In the genomic region with DNA sequence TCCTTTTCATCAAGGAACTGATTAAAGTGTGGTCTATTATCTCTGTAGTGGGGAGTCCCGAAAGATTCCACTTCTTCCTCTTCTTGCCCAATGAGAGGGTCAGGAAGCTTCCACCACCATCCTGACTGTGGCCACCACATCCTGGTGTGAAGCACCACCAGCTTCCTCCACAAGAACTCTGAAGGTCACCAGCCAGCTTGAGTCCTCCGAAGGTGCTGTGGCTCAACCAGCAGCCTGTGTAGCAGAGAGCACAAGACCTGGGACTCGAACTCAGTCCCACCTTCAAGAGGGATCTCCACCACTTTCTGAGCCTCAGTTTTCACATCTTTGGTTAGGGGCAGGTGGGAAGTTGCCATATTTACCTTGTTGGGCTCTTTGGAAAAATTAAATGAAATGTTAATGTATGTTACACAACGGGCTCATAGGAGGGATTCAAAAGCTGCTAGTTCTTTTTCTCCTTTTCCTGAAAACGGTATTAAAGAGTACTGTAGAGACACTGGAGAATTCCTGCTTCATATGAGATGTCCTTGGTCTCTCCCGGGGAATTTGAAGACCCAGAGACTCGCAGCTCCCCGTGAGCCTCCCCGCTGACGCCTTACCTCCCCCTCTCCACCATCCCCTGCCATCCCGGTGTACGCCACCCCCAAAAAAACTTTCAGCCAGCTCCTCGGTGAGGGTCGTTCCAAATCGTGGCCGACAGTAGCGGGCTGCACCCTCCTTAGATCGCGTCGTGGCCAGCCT, we compare ENCODE assay signal across 13 cellular contexts. TPM values are rescaled to one million over a fixed set of nuclear protein-coding genes. Genes with fewer than 3 reads are reported as not detected.
DNase-seq lines count a peak whose midpoint lies in the region; ATAC-seq and TF ChIP-seq lines count a peak whose summit lies in the region.
"Had no signal": no experiment of that assay in that cellular context is flagged by ENCODE, and none has a peak within 500 bp of the region (broad histone marks: within the 10 kb centered on the region; RNA-seq: fewer than 3 reads in every experiment).

No MANE protein-coding gene starts in this region.

- peaks cover 81% of the 10 kb centered on the region for H3K27me3 Mint-ChIP-seq in activated T-cell treated with anti-CD3 and anti-CD28 coated beads, Interleukin-2, amount 50 U/mL, for 24 hours
- H3K27me3 Mint-ChIP-seq in activated CD8-positive, alpha-beta T cell treated with anti-CD3 and anti-CD28 coated beads for 36 hours = peaks cover 55% of the 10 kb centered on the region

- DNase-seq in activated T-cell treated with anti-CD3 and anti-CD28 coated beads, Interleukin-2, amount 50 U/mL, for 24 hours = no peak
- DNase-seq in activated T-cell treated with anti-CD3 and anti-CD28 coated beads, Interleukin-2, amount 50 U/mL, for 1 hour = no peak
- DNase-seq in activated CD8-positive, alpha-beta T cell treated with anti-CD3 and anti-CD28 coated beads for 36 hours = no peak
- no peak for DNase-seq in iPS DF 6.9 (ENCODE audit: low read depth, low spot score)
- no peak for DNase-seq in smooth muscle cell (lab: John Stamatoyannopoulos, UW; ENCODE audit: unreplicated experiment)
- no peak for DNase-seq in ovary
- DNase-seq in GM03348 (ENCODE audit: low spot score) = no peak
- DNase-seq: activated CD8-positive, alpha-beta memory T cell treated with anti-CD3 and anti-CD28 coated beads, Interleukin-2, amount 50 U/mL, for 48 hours; foreskin melanocyte; NCI-H187 treated with DMSO at 0.1 percent for 48 hours had no signal

- no peaks in the 10 kb centered on the region for H3K79me2 ChIP-seq in smooth muscle cell (ENCODE audit: low read depth)

- no peaks in the 10 kb centered on the region for H3K36me3 ChIP-seq in iPS DF 6.9 (ENCODE audit: control insufficient read depth, insufficient read depth, low read length)
- H3K36me3 ChIP-seq in smooth muscle cell (ENCODE audit: low read depth) = no peaks in the 10 kb centered on the region
- no peaks in the 10 kb centered on the region for H3K36me3 ChIP-seq in ovary

- H3K27ac Mint-ChIP-seq in activated T-cell treated with anti-CD3 and anti-CD28 coated beads, Interleukin-2, amount 50 U/mL, for 24 hours = no peak overlapping the region
- H3K27ac Mint-ChIP-seq in activated CD8-positive, alpha-beta T cell treated with anti-CD3 and anti-CD28 coated beads for 36 hours = no peak overlapping the region
- H3K27ac Mint-ChIP-seq: IgD-negative memory B cell had no signal

- H3F3A ChIP-seq in smooth muscle cell (ENCODE audit: low read depth) = no peaks in the 10 kb centered on the region

- H3K4me1 ChIP-seq in iPS DF 6.9 (ENCODE audit: control insufficient read depth, insufficient read depth, low read length) = peaks cover 2% of the 10 kb centered on the region; the same call in 1 of the 2 replicates
- H3K4me1 ChIP-seq in smooth muscle cell (ENCODE audit: low read depth) = no peaks in the 10 kb centered on the region
- H3K4me1 ChIP-seq in ovary (ENCODE audit: insufficient read depth) = no peaks in the 10 kb centered on the region

- H3K27ac ChIP-seq in iPS DF 6.9 (ENCODE audit: low read length) (no peak overlapping the region), smooth muscle cell (ENCODE audit: low read depth) (no peak overlapping the region), ovary (no peak overlapping the region)

- H3K9me3 Mint-ChIP-seq in activated T-cell treated with anti-CD3 and anti-CD28 coated beads, Interleukin-2, amount 50 U/mL, for 24 hours = no peaks in the 10 kb centered on the region
- no peaks in the 10 kb centered on the region for H3K9me3 Mint-ChIP-seq in activated CD8-positive, alpha-beta T cell treated with anti-CD3 and anti-CD28 coated beads for 36 hours
- H3K9me3 Mint-ChIP-seq: IgD-negative memory B cell had no signal

- H3K4me1 Mint-ChIP-seq in activated T-cell treated with anti-CD3 and anti-CD28 coated beads, Interleukin-2, amount 50 U/mL, for 24 hours (ENCODE audit: low read depth) = peaks cover 10% of the 10 kb centered on the region
- H3K4me1 Mint-ChIP-seq in activated CD8-positive, alpha-beta T cell treated with anti-CD3 and anti-CD28 coated beads for 36 hours (ENCODE audit: low read depth) = peaks cover 6% of the 10 kb centered on the region

- POLR2A ChIA-PET in activated CD8-positive, alpha-beta T cell treated with anti-CD3 and anti-CD28 coated beads for 36 hours (lab: Charles Lee) = no interaction called here

- H3K4me3 ChIP-seq in iPS DF 6.9 (ENCODE audit: low read length) (peak overlapping the region; percentile 20; the same call in 1 of the 2 replicates), smooth muscle cell (peak overlapping the region; percentile 47), ovary (no peak overlapping the region)

- peak overlapping the region; percentile 88 for H3K4me2 ChIP-seq in smooth muscle cell

- no peak for TF ChIP-seq POLR2A in ovary (IDR thresholded peaks at IDR 0.05)

- no peak overlapping the region for H3K9ac ChIP-seq in smooth muscle cell (ENCODE audit: low read depth)

- intact Hi-C loops in activated CD8-positive, alpha-beta T cell treated with anti-CD3 and anti-CD28 coated beads for 36 hours (cut with micrococcal nuclease) = no loop called here
- intact Hi-C loops in ovary (cut with DNase I) = no loop called here

- no peak for TF ChIP-seq EP300 in ovary (IDR thresholded peaks at IDR 0.05)

- no peak for TF ChIP-seq CTCF in activated CD8-positive, alpha-beta T cell treated with anti-CD3 and anti-CD28 coated beads for 36 hours (IDR thresholded peaks at IDR 0.05)
- TF ChIP-seq CTCF in smooth muscle cell (IDR thresholded peaks at IDR 0.05; ENCODE audit: borderline replicate concordance, insufficient read depth, poor library complexity, severe bottlenecking) = no peak
- TF ChIP-seq CTCF in ovary (IDR thresholded peaks at IDR 0.05) = no peak

- no peaks in the 10 kb centered on the region for H3K9me3 ChIP-seq in iPS DF 6.9 (ENCODE audit: control insufficient read depth, insufficient read depth, low read length)
- H3K9me3 ChIP-seq in smooth muscle cell (replicated peaks; ENCODE audit: low read depth) = no peaks in the 10 kb centered on the region
- no peaks in the 10 kb centered on the region for H3K9me3 ChIP-seq in ovary

- H3K4me3 Mint-ChIP-seq in activated T-cell treated with anti-CD3 and anti-CD28 coated beads, Interleukin-2, amount 50 U/mL, for 24 hours = peak overlapping the region; percentile 64
- peak overlapping the region; percentile 53 for H3K4me3 Mint-ChIP-seq in activated CD8-positive, alpha-beta T cell treated with anti-CD3 and anti-CD28 coated beads for 36 hours

- CTCF ChIA-PET in activated CD8-positive, alpha-beta T cell treated with anti-CD3 and anti-CD28 coated beads for 36 hours (lab: Charles Lee) = no interaction called here

- no CpG with 5 or more reads among the region's 20 CpGs for WGBS in iPS DF 6.9 (ENCODE audit: insufficient coverage, insufficient read length)
- WGBS in smooth muscle cell (ENCODE audit: low lambda C conversion rate) = 20% methylated on average over 19 of the region's 20 CpGs
- WGBS in ovary, 3 donors = 11 to 13% (median 12%) methylated on average over 20 of the region's 20 CpGs

- H2AFZ ChIP-seq in smooth muscle cell (ENCODE audit: low read depth) = peak overlapping the region; percentile 54

- H3K36me3 Mint-ChIP-seq in activated T-cell treated with anti-CD3 and anti-CD28 coated beads, Interleukin-2, amount 50 U/mL, for 24 hours (ENCODE audit: low read depth) = no peaks in the 10 kb centered on the region
- no peaks in the 10 kb centered on the region for H3K36me3 Mint-ChIP-seq in activated CD8-positive, alpha-beta T cell treated with anti-CD3 and anti-CD28 coated beads for 36 hours (ENCODE audit: low read depth)
- H3K36me3 Mint-ChIP-seq: IgD-negative memory B cell had no signal

- no peaks in the 10 kb centered on the region for H4K20me1 ChIP-seq in smooth muscle cell (ENCODE audit: low read depth)

- ATAC-seq in activated CD8-positive, alpha-beta T cell treated with anti-CD3 and anti-CD28 coated beads for 36 hours = no peak
- no peak for ATAC-seq in HG03520 (IDR thresholded peaks at IDR 0.05; ENCODE audit: unreplicated experiment)

- H3K27me3 ChIP-seq in iPS DF 6.9 (ENCODE audit: control insufficient read depth, insufficient read depth, low read length) = peaks cover 29% of the 10 kb centered on the region
- H3K27me3 ChIP-seq in smooth muscle cell (ENCODE audit: low read depth) = peaks cover 82% of the 10 kb centered on the region
- H3K27me3 ChIP-seq in ovary = no peaks in the 10 kb centered on the region

RNA-seq across cellular contexts. Expression of gene ACAN, which starts 0.8 kb away (rescaled TPM):
- total RNA-seq in activated CD8-positive, alpha-beta T cell treated with anti-CD3 and anti-CD28 coated beads for 36 hours = not detected
- not detected in 2 replicates for total RNA-seq in smooth muscle cell
- 0.18 TPM in 1 of 2 replicates, not detected in the other for polyA plus RNA-seq in smooth muscle cell
- total RNA-seq in ovary = under 1 TPM in 6 of 7 donors, not detected in 1; 0.11 to 1.00 (median 0.50) TPM
- polyA plus RNA-seq in ovary = 1 to 10 TPM; 1.5 to 5.1 TPM
- total RNA-seq: lung microvascular endothelial cell had no signal
- polyA plus RNA-seq: IgD-negative memory B cell had no signal
